1 cellular context compared by ENCODE assay signal in the genomic region with DNA sequence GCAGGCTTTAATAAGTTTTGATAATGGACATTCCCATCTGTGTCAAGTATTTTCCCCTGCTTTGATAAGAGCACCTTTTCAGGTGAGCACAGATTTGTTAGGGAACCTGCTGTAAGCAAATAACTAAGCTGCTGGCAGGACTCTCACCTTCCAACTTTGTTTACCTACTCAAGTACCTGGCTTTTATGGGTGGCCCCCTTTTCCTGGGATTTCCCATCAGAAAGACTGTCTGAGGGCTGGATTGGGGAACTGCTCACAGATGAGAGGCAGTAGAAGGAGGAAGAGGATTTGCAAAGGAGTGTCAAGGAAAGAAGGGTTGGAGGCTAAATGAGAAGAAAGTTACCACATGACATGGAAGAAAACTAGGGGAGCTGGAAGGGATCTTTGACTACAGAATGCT.
TF ChIP-seq lines count a peak whose summit lies in the region.

No MANE protein-coding gene starts in this region.

TF ChIP-seq in IMR-90, 13 proteins besides CTCF, POLR2A, EP300 and RAD21 (continued from another document):
- TF ChIP-seq, protein P1, sequence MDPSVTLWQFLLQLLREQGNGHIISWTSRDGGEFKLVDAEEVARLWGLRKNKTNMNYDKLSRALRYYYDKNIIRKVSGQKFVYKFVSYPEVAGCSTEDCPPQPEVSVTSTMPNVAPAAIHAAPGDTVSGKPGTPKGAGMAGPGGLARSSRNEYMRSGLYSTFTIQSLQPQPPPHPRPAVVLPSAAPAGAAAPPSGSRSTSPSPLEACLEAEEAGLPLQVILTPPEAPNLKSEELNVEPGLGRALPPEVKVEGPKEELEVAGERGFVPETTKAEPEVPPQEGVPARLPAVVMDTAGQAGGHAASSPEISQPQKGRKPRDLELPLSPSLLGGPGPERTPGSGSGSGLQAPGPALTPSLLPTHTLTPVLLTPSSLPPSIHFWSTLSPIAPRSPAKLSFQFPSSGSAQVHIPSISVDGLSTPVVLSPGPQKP (IDR thresholded peaks at IDR 0.05; ENCODE audit: borderline replicate concordance, low read depth, low read length) = no peak
- TF ChIP-seq MXI1 (IDR thresholded peaks at IDR 0.05; ENCODE audit: borderline replicate concordance, low read depth, low read length) (no peak), CHD1 (IDR thresholded peaks at IDR 0.05; ENCODE audit: low read depth, low read length) (no peak), MAZ (IDR thresholded peaks at IDR 0.05; ENCODE audit: borderline replicate concordance, low read depth, low read length) (no peak)
